In the genomic region with DNA sequence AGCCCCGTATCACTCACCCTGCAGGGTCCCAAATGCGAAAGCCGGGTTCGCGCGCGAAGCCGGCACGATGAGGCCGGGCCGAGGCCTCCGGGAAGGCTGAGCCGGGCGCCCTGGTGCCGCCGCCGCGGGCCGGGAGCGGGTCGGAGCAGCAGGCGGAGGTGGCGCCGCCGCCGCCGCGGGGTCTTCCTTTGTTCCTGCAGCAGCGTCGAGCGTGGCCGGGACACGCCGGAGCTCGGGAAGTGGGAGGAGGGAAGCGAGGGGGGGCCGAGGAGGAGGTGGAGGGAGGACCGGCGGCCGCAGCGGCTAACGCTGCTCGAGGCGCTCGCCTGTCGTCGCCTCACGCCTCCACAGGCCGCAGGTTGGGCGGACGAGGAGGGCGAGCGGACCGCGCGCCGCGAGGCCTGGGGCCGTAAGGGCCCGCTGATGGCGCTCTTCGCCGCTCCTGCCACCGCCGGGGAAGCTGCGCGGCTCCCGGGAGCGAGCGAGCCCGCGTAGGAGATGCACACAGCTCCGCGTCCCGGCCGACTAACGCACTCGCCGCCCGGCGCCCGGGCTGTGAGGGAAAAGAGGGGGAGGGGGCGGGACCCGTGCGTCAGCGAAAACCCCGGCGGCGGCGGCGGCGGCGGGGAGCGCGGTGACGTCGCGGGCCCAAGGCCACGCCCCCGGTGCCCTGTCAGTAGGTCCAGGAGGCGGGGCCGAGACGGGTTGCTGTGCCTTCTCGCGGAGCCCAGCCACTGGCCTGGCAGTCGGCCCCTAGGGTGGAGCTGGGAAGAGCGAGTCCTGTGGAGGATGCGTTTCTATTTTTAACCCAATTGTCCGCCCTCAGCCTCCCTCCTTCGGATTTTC, we compare ENCODE assay signal across 8 cellular contexts. TPM values are rescaled to one million over a fixed set of nuclear protein-coding genes. Genes with fewer than 3 reads are reported as not detected.
A peak's percentile ranks its signal among the peaks of the same experiment; 100 is the strongest.
DNase-seq lines count a peak whose midpoint lies in the region; ATAC-seq and TF ChIP-seq lines count a peak whose summit lies in the region.

A gene with protein sequence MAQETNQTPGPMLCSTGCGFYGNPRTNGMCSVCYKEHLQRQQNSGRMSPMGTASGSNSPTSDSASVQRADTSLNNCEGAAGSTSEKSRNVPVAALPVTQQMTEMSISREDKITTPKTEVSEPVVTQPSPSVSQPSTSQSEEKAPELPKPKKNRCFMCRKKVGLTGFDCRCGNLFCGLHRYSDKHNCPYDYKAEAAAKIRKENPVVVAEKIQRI (minus strand): TSS at position 530 of the 846 bp plus-strand sequence. CDS start 4,430 bp downstream, outside the sequence.

- TF ChIP-seq CTCF in nephron progenitor cell (IDR thresholded peaks at IDR 0.05) = no peak

- peak within 1 kb of the TSS; percentile 99 for H3K27ac Mint-ChIP-seq in nephron progenitor cell
- peak within 1 kb of the TSS; percentile 96 for H3K27ac Mint-ChIP-seq in stimulated activated naive CD8-positive, alpha-beta T cell treated with anti-CD3 and anti-CD28 coated beads, Interleukin-15, amount 100 ng/mL, for 72 hours

- H3K36me3 Mint-ChIP-seq in nephron progenitor cell (ENCODE audit: low read depth) = peaks cover 20% of the 10 kb centered on the region

- H3K9me3 Mint-ChIP-seq in nephron progenitor cell = no peaks in the 10 kb centered on the region
- H3K9me3 Mint-ChIP-seq in stimulated activated naive CD8-positive, alpha-beta T cell treated with anti-CD3 and anti-CD28 coated beads, Interleukin-15, amount 100 ng/mL, for 72 hours = no peaks in the 10 kb centered on the region

- H3K27me3 Mint-ChIP-seq in nephron progenitor cell (ENCODE audit: low read depth, poor library complexity) = peaks cover 3% of the 10 kb centered on the region
- no peaks in the 10 kb centered on the region for H3K27me3 Mint-ChIP-seq in stimulated activated naive CD8-positive, alpha-beta T cell treated with anti-CD3 and anti-CD28 coated beads, Interleukin-15, amount 100 ng/mL, for 72 hours

- peak; percentile 88 for ATAC-seq in stimulated activated naive CD8-positive, alpha-beta T cell treated with anti-CD3 and anti-CD28 coated beads, Interleukin-15, amount 100 ng/mL, for 72 hours

- DNase-seq in ELF-1 (ENCODE audit: low read depth, low spot score) = peak; percentile 98
- peak; percentile 97 for DNase-seq in H4 (ENCODE audit: low spot score)
- DNase-seq in LoVo (ENCODE audit: low spot score) = peak; percentile 98
- DNase-seq in SHP77 (lab: John Stamatoyannopoulos, UW) = peak; percentile 85 to 95
- DNase-seq in activated effector memory CD4-positive, alpha-beta T cell treated with anti-CD3 and anti-CD28 coated beads, Interleukin-2, amount 50 U/mL, for 16 hours = peak; percentile 97
- DNase-seq in fibroblast of the conjunctiva (ENCODE audit: low read depth) = peak; percentile 98
- peak; percentile 97 for DNase-seq in nephron progenitor cell
- peak; percentile 92 to 93 for DNase-seq in stimulated activated naive CD8-positive, alpha-beta T cell treated with anti-CD3 and anti-CD28 coated beads, Interleukin-15, amount 100 ng/mL, for 72 hours

- H3K4me1 Mint-ChIP-seq in nephron progenitor cell = peaks cover 45% of the 10 kb centered on the region
- peaks cover 38% of the 10 kb centered on the region for H3K4me1 Mint-ChIP-seq in stimulated activated naive CD8-positive, alpha-beta T cell treated with anti-CD3 and anti-CD28 coated beads, Interleukin-15, amount 100 ng/mL, for 72 hours

- peak within 1 kb of the TSS; percentile 97 for H3K4me3 Mint-ChIP-seq in nephron progenitor cell
- peak within 1 kb of the TSS; percentile 82 to 97 for H3K4me3 Mint-ChIP-seq in stimulated activated naive CD8-positive, alpha-beta T cell treated with anti-CD3 and anti-CD28 coated beads, Interleukin-15, amount 100 ng/mL, for 72 hours

RNA-seq across cellular contexts. Expression of the gene that starts here (rescaled TPM):
- total RNA-seq in H4 (2014; rRNA removed; shearing (Covaris generic)) = 170 and 179 TPM in 2 replicates

Comparison
In these comparisons a context has a peak if more than half of its experiments do, and no peak if none do; other contexts are left out.
1. Peak in every context shown above with its lines: DNase-seq and ATAC-seq.